7 cellular contexts compared by ENCODE assay signal in genomic region chr6:108561309-108561647, GRCh38. TPM values are rescaled to one million over a fixed set of nuclear protein-coding genes. Genes with fewer than 3 reads are reported as not detected.
DNase-seq lines count a peak whose midpoint lies in the region; ATAC-seq, FAIRE-seq and TF ChIP-seq lines count a peak whose summit lies in the region.
"Not testable (repeated sequence)": the region's sequence is repeated elsewhere in the genome, so short reads cannot be mapped to it uniquely, and the experiment has no call there.

No MANE protein-coding gene starts in this region.

- H4K20me1 ChIP-seq in GM23248 (ENCODE audit: insufficient read depth); mammary epithelial cell (ENCODE audit: insufficient read depth, low read length): not testable (repeated sequence)

- peak overlapping the region; percentile 98 for H3K4me3 ChIP-seq in GM23248
- peak overlapping the region; percentile 97 for H3K4me3 ChIP-seq in RWPE2 (ENCODE audit: severe bottlenecking)
- peak overlapping the region; percentile 69 to 93 (median 73) for H3K4me3 ChIP-seq in mammary epithelial cell (replicated peaks in 1 of 3; ENCODE audit: insufficient read depth in 1 of 3, low read depth in 2 of 3, low read length in 3 of 3)
- H3K4me3 ChIP-seq in esophagus squamous epithelium = peak overlapping the region; percentile 69 to 98 (median 80)
- H3K4me3 ChIP-seq in kidney (ENCODE audit: low read length in 2 of 2) = peak overlapping the region; percentile 84 to 90
- peak overlapping the region; percentile 68 to 88 (median 80) for H3K4me3 ChIP-seq in spleen

- not testable (repeated sequence) for TF ChIP-seq POLR2A in esophagus squamous epithelium (IDR thresholded peaks at IDR 0.05); spleen (IDR thresholded peaks at IDR 0.05)

- H3K4me2 ChIP-seq in GM23248 (ENCODE audit: unreplicated experiment) (peak overlapping the region; percentile 96), mammary epithelial cell (ENCODE audit: insufficient read depth, low read depth, low read length) (peak overlapping the region; percentile 79)

- not testable (repeated sequence) for BruUV-seq in mammary epithelial cell (replicated peaks; lab: Mats Ljungman, UMichigan)

- peaks cover 53% of the 10 kb centered on the region for H3K4me1 Mint-ChIP-seq in neural crest cell

- H3K36me3 ChIP-seq in GM23248 (ENCODE audit: low read depth); mammary epithelial cell (ENCODE audit: insufficient read depth, low read length); esophagus squamous epithelium; kidney (ENCODE audit: control insufficient read depth in 1 of 2, insufficient read depth in 2 of 2, low read length in 2 of 2); spleen: not testable (repeated sequence)
- peaks cover 25% of the 10 kb centered on the region for H3K36me3 ChIP-seq in RWPE2 (ENCODE audit: low read depth)

- not testable (repeated sequence) for H3K36me3 Mint-ChIP-seq in neural crest cell (ENCODE audit: low read depth)

- not testable (repeated sequence) for H2AFZ ChIP-seq in GM23248; mammary epithelial cell (ENCODE audit: low read depth, low read length)

- peak; percentile 29 for DNase-seq in GM23248
- not testable (repeated sequence) for DNase-seq in RWPE2 (ENCODE audit: low spot score); mammary epithelial cell; esophagus squamous epithelium (lab: John Stamatoyannopoulos, UW); kidney; neural crest cell (ENCODE audit: low read depth, low spot score)
- peak; percentile 85 for DNase-seq in spleen

- H3K4me1 ChIP-seq in GM23248 (ENCODE audit: insufficient read depth) (peaks cover 35% of the 10 kb centered on the region), RWPE2 (ENCODE audit: insufficient read depth, poor library complexity, severe bottlenecking) (peaks cover 35% of the 10 kb centered on the region), mammary epithelial cell (ENCODE audit: insufficient read depth, low read length) (peaks cover 36% of the 10 kb centered on the region), esophagus squamous epithelium (peaks cover 16 to 60% (median 20%) of the 10 kb centered on the region in 3 donors), kidney (ENCODE audit: control insufficient read depth in 1 of 2, insufficient read depth in 1 of 2, low read depth in 1 of 2, low read length in 2 of 2) (peaks cover 18 to 24% of the 10 kb centered on the region in 2 donors), spleen (peaks cover 28 to 61% (median 59%) of the 10 kb centered on the region in 6 donors)

- peaks cover 44% of the 10 kb centered on the region for H3K27me3 Mint-ChIP-seq in neural crest cell (ENCODE audit: low read depth)

- H3K27ac Mint-ChIP-seq in neural crest cell (ENCODE audit: unreplicated experiment) = not testable (repeated sequence)

- peak overlapping the region; percentile 98 for H3K9ac ChIP-seq in GM23248
- peak overlapping the region; percentile 91 for H3K9ac ChIP-seq in mammary epithelial cell (ENCODE audit: insufficient read depth, low read length)
- peak overlapping the region in 1 of 2 donors; percentile 89 for H3K9ac ChIP-seq in kidney (ENCODE audit: low read length in 2 of 2)

- not testable (repeated sequence) for H3K9me2 ChIP-seq in GM23248 (ENCODE audit: insufficient read depth)

- H3K79me2 ChIP-seq in GM23248 (ENCODE audit: insufficient read depth) (peaks cover 42% of the 10 kb centered on the region), mammary epithelial cell (ENCODE audit: insufficient read depth, low read length) (peaks cover 58% of the 10 kb centered on the region)

- in situ Hi-C loops in GM23248 (cut with MboI) = not testable (repeated sequence)
- in situ Hi-C loops in mammary epithelial cell (cut with MboI; ENCODE audit: low sequenced_read_pairs in 2 of 2) = loop anchor here in 1 of 2 donors (5.0 to 25.0 kb wide), 3 partner anchors 101 to 826 kb away; partner anchors contain the start of gene CD164

- CTCF ChIA-PET in mammary epithelial cell (lab: Charles Lee; ENCODE audit: low non-redundant PET) = interaction anchor here (0.5 kb wide), 1 partner anchor 533 kb away, joined by 5 read pairs; the partner anchor contains the start of gene SESN1

- ATAC-seq in RWPE2 (ENCODE audit: low read depth) = not testable (repeated sequence)

- H3K9me3 Mint-ChIP-seq in neural crest cell = not testable (repeated sequence)

- FAIRE-seq in kidney (lab: Jason Lieb, UNC) = not testable (repeated sequence)

- peak overlapping the region; percentile 95 for H3K4me3 Mint-ChIP-seq in neural crest cell

- not testable (repeated sequence) for TF ChIP-seq CTCF in RWPE2 (IDR thresholded peaks at IDR 0.05; ENCODE audit: poor library complexity, severe bottlenecking); mammary epithelial cell (conservative IDR thresholded peaks at IDR 0.05 in 1 of 2, IDR thresholded peaks at IDR 0.05 in 1 of 2; ENCODE audit: extremely low read depth in 1 of 2, insufficient read depth in 1 of 2, low read depth in 1 of 2, low read length in 2 of 2); esophagus squamous epithelium (IDR thresholded peaks at IDR 0.05); kidney (IDR thresholded peaks at IDR 0.05; ENCODE audit: borderline replicate concordance, extremely low read depth, insufficient read depth); neural crest cell (conservative IDR thresholded peaks at IDR 0.05); spleen (IDR thresholded peaks at IDR 0.05 in 8 of 11, conservative IDR thresholded peaks at IDR 0.05 in 3 of 11)

- dilution Hi-C loops in mammary epithelial cell (cut with HindIII; ENCODE audit: low sequenced_read_pairs) = not testable (repeated sequence)

- H3K9me3 ChIP-seq in GM23248 (ENCODE audit: low read depth); RWPE2 (ENCODE audit: severe bottlenecking); mammary epithelial cell (replicated peaks; ENCODE audit: insufficient read depth, low read length); esophagus squamous epithelium; kidney (ENCODE audit: control insufficient read depth in 1 of 2, low read length in 2 of 2); spleen: not testable (repeated sequence)

- intact Hi-C loops in mammary epithelial cell (cut with micrococcal nuclease) = loop anchor here (5.0 kb wide), 1 partner anchor 171 kb away; no protein-coding TSS in a partner anchor
- intact Hi-C loops in esophagus squamous epithelium (cut with DNase I) = loop anchor here (10.0 kb wide), 1 partner anchor 94 kb away; no protein-coding TSS in a partner anchor
- intact Hi-C loops in kidney (cut with DNase I); spleen (cut with DNase I; ENCODE audit: low total_unique reads): not testable (repeated sequence)

- H3F3A ChIP-seq in GM23248 (ENCODE audit: insufficient read depth) = peaks cover 37% of the 10 kb centered on the region

- WGBS in GM23248 (ENCODE audit: low coverage in 1 of 2, low lambda C conversion rate in 2 of 2, missing lambda C conversion rate in 2 of 2), 2 experiments = no CpG with 5 or more reads among the region's 40 CpGs
- WGBS in mammary epithelial cell (ENCODE audit: low coverage, missing lambda C conversion rate) = no CpG with 5 or more reads among the region's 40 CpGs
- no CpG with 5 or more reads among the region's 40 CpGs for WGBS in esophagus squamous epithelium, 2 donors
- WGBS in spleen, 5 donors = 6 to 9% (median 7%) methylated on average over 14 to 28 of the region's 40 CpGs; no CpG with 5 or more reads in 2 of the 5 donors

- peak overlapping the region; percentile 97 for H3K27ac ChIP-seq in GM23248
- peak overlapping the region; percentile 88 for H3K27ac ChIP-seq in RWPE2 (ENCODE audit: poor library complexity, severe bottlenecking)
- peak overlapping the region; percentile 82 for H3K27ac ChIP-seq in mammary epithelial cell (ENCODE audit: insufficient read depth, low read depth, low read length)
- peak overlapping the region; percentile 95 to 100 (median 98) for H3K27ac ChIP-seq in esophagus squamous epithelium
- H3K27ac ChIP-seq in kidney (ENCODE audit: low read depth in 2 of 2, low read length in 2 of 2) = peak overlapping the region; percentile 98
- peak overlapping the region; percentile 99 to 100 (median 100) for H3K27ac ChIP-seq in spleen

- H3K27me3 ChIP-seq in GM23248 (replicated peaks; ENCODE audit: insufficient read depth); RWPE2 (ENCODE audit: insufficient read depth, poor library complexity, severe bottlenecking); mammary epithelial cell (ENCODE audit: insufficient read depth, low read length); esophagus squamous epithelium; spleen (replicated peaks in 1 of 7): not testable (repeated sequence)

RNA-seq across cellular contexts. Expression of gene FOXO3, which starts 0.6 kb away (rescaled TPM):
- 35.7 and 36.6 TPM in 2 replicates for total RNA-seq in GM23248 (2014; rRNA removed; shearing (Covaris generic))
- polyA plus RNA-seq in GM23248 (2016; fragmentation: Nextera tagmentation; extraction: Ambion mirVana) (17.9 and 19.7 TPM in 2 replicates), mammary epithelial cell (23.3 TPM), kidney (ENCODE audit: insufficient read depth, low read depth, low replicate concordance) (9.4 TPM), spleen (10 to 100 TPM in 2 of 3 donors, 1 to 10 TPM in 1; 9.4 to 12.6 (median 12.0) TPM)
- total RNA-seq in mammary epithelial cell (10 to 100 TPM; 31.2 to 53.5 TPM), esophagus squamous epithelium (10 to 100 TPM; 30.3 to 80.7 (median 34.3) TPM), kidney (76.1 TPM), neural crest cell (32.8 and 35.7 TPM in 2 replicates), spleen (10 to 100 TPM; 45.8 to 86.9 (median 75.2) TPM)
- 73.1 TPM for polyA minus RNA-seq in mammary epithelial cell
